ENCODE assay signal across 7 cellular contexts in the genomic region with DNA sequence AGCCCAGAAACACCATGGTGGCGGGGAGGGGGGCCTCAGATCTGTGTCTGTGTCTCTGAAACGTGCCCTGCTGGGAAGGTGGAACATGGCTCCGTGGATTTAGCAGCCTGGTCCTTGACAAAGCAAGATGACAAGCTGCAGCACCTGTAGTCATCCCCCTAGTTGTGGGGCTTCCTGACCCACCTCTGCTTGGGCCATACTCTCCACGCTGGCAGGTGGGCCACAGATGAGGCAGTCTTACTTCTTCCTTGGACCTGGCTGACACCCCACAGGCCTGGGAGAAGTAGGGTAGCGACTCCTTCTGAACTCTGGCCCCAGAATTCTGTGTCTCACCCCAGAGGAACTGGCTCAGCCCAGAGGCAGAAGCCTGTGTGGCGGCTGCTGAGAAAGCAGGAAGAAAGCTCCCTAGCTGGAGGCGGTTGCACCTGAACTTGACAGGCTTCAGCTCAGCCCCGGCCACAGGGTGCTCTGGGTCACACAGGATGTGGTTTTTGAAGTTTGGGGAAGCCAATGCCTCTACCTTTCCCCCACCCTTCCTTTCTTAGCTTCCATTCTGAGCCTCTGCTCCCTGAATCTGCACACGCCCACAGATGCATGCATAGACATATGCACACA.
A peak's percentile ranks its signal among the peaks of the same experiment; 100 is the strongest.
DNase-seq lines count a peak whose midpoint lies in the region; ATAC-seq and TF ChIP-seq lines count a peak whose summit lies in the region.

No MANE protein-coding gene starts in this region.

- POLR2A ChIA-PET in activated CD8-positive, alpha-beta T cell treated with anti-CD3 and anti-CD28 coated beads, Interleukin-2, amount 10 ng/mL, durations not matched to agents 7 days and 5 days (lab: Charles Lee) = interaction anchor here (0.7 to 12.0 kb wide), 12 partner anchors 10 to 257 kb away, joined by 3 to 226 read pairs (median 4); no protein-coding TSS in a partner anchor

- CTCF ChIA-PET in activated CD8-positive, alpha-beta T cell treated with anti-CD3 and anti-CD28 coated beads, Interleukin-2, amount 10 ng/mL, durations not matched to agents 7 days and 5 days (lab: Charles Lee) = interaction anchor here (0.7 to 17.3 kb wide), 11 partner anchors 8 to 583 kb away, joined by 3 to 421 read pairs (median 4); no protein-coding TSS in a partner anchor

- ATAC-seq in GM19467 (IDR thresholded peaks at IDR 0.05; ENCODE audit: unreplicated experiment) (peak; percentile 97), HG03520 (IDR thresholded peaks at IDR 0.05; ENCODE audit: unreplicated experiment) (peak; percentile 85)
- peak; percentile 65 for ATAC-seq in activated CD8-positive, alpha-beta T cell treated with anti-CD3 and anti-CD28 coated beads, Interleukin-2, amount 10 ng/mL, durations not matched to agents 7 days and 5 days

- H3K4me1 Mint-ChIP-seq in activated CD8-positive, alpha-beta T cell treated with anti-CD3 and anti-CD28 coated beads, Interleukin-2, amount 10 ng/mL, durations not matched to agents 7 days and 5 days (ENCODE audit: low read depth) = peaks cover 95% of the 10 kb centered on the region
- peaks cover 3% of the 10 kb centered on the region for H3K4me1 Mint-ChIP-seq in osteocyte (ENCODE audit: unreplicated experiment)

- no peaks in the 10 kb centered on the region for H3K36me3 ChIP-seq in mucosa of stomach (ENCODE audit: control insufficient read depth, insufficient read depth, low read length)

- H3K4me3 Mint-ChIP-seq in activated CD8-positive, alpha-beta T cell treated with anti-CD3 and anti-CD28 coated beads, Interleukin-2, amount 10 ng/mL, durations not matched to agents 7 days and 5 days = peak overlapping the region; percentile 72
- H3K4me3 Mint-ChIP-seq in osteocyte (ENCODE audit: unreplicated experiment) = no peak overlapping the region

- no peaks in the 10 kb centered on the region for H3K27me3 ChIP-seq in mucosa of stomach (ENCODE audit: control insufficient read depth, insufficient read depth, low read length)

- peak overlapping the region; percentile 5 for H3K9ac ChIP-seq in mucosa of stomach (ENCODE audit: low read length)

- no peaks in the 10 kb centered on the region for H3K9me3 ChIP-seq in mucosa of stomach (ENCODE audit: control insufficient read depth, low read length)

- peaks cover 78% of the 10 kb centered on the region for H3K4me1 ChIP-seq in mucosa of stomach (ENCODE audit: control insufficient read depth, insufficient read depth, low read length)

- H3K27me3 Mint-ChIP-seq in activated CD8-positive, alpha-beta T cell treated with anti-CD3 and anti-CD28 coated beads, Interleukin-2, amount 10 ng/mL, durations not matched to agents 7 days and 5 days (ENCODE audit: low read depth) = no peaks in the 10 kb centered on the region
- H3K27me3 Mint-ChIP-seq in osteocyte (ENCODE audit: unreplicated experiment) = no peaks in the 10 kb centered on the region

- peak; percentile 92 for DNase-seq in activated CD8-positive, alpha-beta T cell treated with anti-CD3 and anti-CD28 coated beads, Interleukin-2, amount 10 ng/mL, durations not matched to agents 7 days and 5 days
- DNase-seq in NOMO-1 (lab: John Stamatoyannopoulos, UW; ENCODE audit: unreplicated experiment in 2 of 2) (no peak), osteocyte (ENCODE audit: extremely low spot score, unreplicated experiment) (no peak), DMS 273 treated with DMSO at 0.1 percent for 48 hours (lab: John Stamatoyannopoulos, UW) (no peak)

- no peak overlapping the region for H3K4me3 ChIP-seq in mucosa of stomach (ENCODE audit: low read length)

- TF ChIP-seq CTCF in osteocyte (IDR thresholded peaks at IDR 0.05) = no peak

- no peaks in the 10 kb centered on the region for H3K36me3 Mint-ChIP-seq in activated CD8-positive, alpha-beta T cell treated with anti-CD3 and anti-CD28 coated beads, Interleukin-2, amount 10 ng/mL, durations not matched to agents 7 days and 5 days (ENCODE audit: low read depth)
- peaks cover 5% of the 10 kb centered on the region for H3K36me3 Mint-ChIP-seq in osteocyte (ENCODE audit: unreplicated experiment)

- H3K27ac Mint-ChIP-seq in activated CD8-positive, alpha-beta T cell treated with anti-CD3 and anti-CD28 coated beads, Interleukin-2, amount 10 ng/mL, durations not matched to agents 7 days and 5 days = peak overlapping the region; percentile 94
- no peak overlapping the region for H3K27ac Mint-ChIP-seq in osteocyte (ENCODE audit: unreplicated experiment)

- H3K9me3 Mint-ChIP-seq in activated CD8-positive, alpha-beta T cell treated with anti-CD3 and anti-CD28 coated beads, Interleukin-2, amount 10 ng/mL, durations not matched to agents 7 days and 5 days (ENCODE audit: insufficient read depth) = no peaks in the 10 kb centered on the region
- no peaks in the 10 kb centered on the region for H3K9me3 Mint-ChIP-seq in osteocyte (ENCODE audit: unreplicated experiment)
